In the genomic region with DNA sequence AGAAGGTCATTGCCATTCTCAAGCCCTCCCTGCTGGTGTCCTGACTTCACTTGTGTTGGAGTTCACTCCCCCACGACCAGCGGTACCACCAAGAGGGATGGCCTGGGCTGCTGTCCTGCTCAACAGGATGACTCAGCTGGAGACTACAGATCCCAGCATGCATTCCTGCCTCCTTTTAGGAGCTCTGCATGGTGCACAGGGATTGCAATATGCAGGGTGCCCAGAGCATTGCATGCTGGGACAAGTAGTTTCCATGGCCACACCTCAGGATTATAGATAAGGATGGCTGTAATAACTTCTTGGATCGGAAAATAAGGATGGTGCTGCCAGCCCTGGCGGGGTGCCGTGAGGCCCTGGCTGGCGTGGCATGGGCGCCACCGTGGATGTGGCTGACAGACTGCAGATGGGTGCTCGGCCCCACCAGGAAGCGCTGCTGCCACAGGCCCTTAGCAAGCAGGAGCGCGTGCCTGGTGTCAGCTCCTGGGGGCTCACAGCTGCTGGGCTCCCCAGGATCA, we compare ENCODE assay signal across 10 cellular contexts.
A peak's percentile ranks its signal among the peaks of the same experiment; 100 is the strongest.
DNase-seq lines count a peak whose midpoint lies in the region; ATAC-seq and TF ChIP-seq lines count a peak whose summit lies in the region.
"Had no signal": no experiment of that assay in that cellular context is flagged by ENCODE, and none has a peak within 500 bp of the region (broad histone marks: within the 10 kb centered on the region; RNA-seq: fewer than 3 reads in every experiment).

No MANE protein-coding gene starts in this region.

- H3K9me3 ChIP-seq in MM.1S (replicated peaks; ENCODE audit: insufficient read depth, low read length), result no peaks in the 10 kb centered on the region
- no peaks in the 10 kb centered on the region for H3K9me3 ChIP-seq in smooth muscle cell (replicated peaks; ENCODE audit: low read depth)
- H3K9me3 ChIP-seq: Peyer's patch had no signal

- H3F3A ChIP-seq in MM.1S (ENCODE audit: insufficient read depth, low read length) (no peaks in the 10 kb centered on the region), smooth muscle cell (ENCODE audit: low read depth) (no peaks in the 10 kb centered on the region)

- H3K4me1 ChIP-seq in MM.1S (ENCODE audit: low read length), result no peaks in the 10 kb centered on the region
- peaks cover 20% of the 10 kb centered on the region for H3K4me1 ChIP-seq in smooth muscle cell (ENCODE audit: low read depth)

- WGBS in smooth muscle cell (ENCODE audit: low lambda C conversion rate), result 93% methylated on average over 12 of the region's 12 CpGs

- H3K27ac ChIP-seq in MM.1S (ENCODE audit: low read length) (no peak overlapping the region), smooth muscle cell (ENCODE audit: low read depth) (no peak overlapping the region)
- H3K27ac ChIP-seq: Peyer's patch had no signal

- H3K4me3 ChIP-seq in astrocyte of the spinal cord (ENCODE audit: low read depth, low read length) (no peak overlapping the region), MM.1S (ENCODE audit: low read length) (no peak overlapping the region), smooth muscle cell (no peak overlapping the region)
- H3K4me3 ChIP-seq: Peyer's patch had no signal

- H3K4me2 ChIP-seq in MM.1S (ENCODE audit: low read depth, low read length) (no peak overlapping the region), smooth muscle cell (no peak overlapping the region)

- H3K36me3 ChIP-seq in MM.1S (replicated peaks; ENCODE audit: insufficient read depth, low read length), result no peaks in the 10 kb centered on the region
- no peaks in the 10 kb centered on the region for H3K36me3 ChIP-seq in smooth muscle cell (ENCODE audit: low read depth)

- TF ChIP-seq CTCF in astrocyte of the spinal cord (IDR thresholded peaks at IDR 0.05; ENCODE audit: low read depth, low read length) (no peak), MM.1S (IDR thresholded peaks at IDR 0.05; ENCODE audit: low read length) (no peak), smooth muscle cell (IDR thresholded peaks at IDR 0.05; ENCODE audit: borderline replicate concordance, insufficient read depth, poor library complexity, severe bottlenecking) (no peak)

- peaks cover 87% of the 10 kb centered on the region for H3K27me3 ChIP-seq in MM.1S (replicated peaks; ENCODE audit: insufficient read depth, low read length)
- no peaks in the 10 kb centered on the region for H3K27me3 ChIP-seq in smooth muscle cell (ENCODE audit: low read depth)
- H3K27me3 ChIP-seq: Peyer's patch had no signal

- H2AFZ ChIP-seq in MM.1S (ENCODE audit: low read length), result no peak overlapping the region
- no peak overlapping the region for H2AFZ ChIP-seq in smooth muscle cell (ENCODE audit: low read depth)

- H3K79me2 ChIP-seq in MM.1S (ENCODE audit: low read length) (no peaks in the 10 kb centered on the region), smooth muscle cell (ENCODE audit: low read depth) (no peaks in the 10 kb centered on the region)

- peak; percentile 86 for DNase-seq in AG08396 (ENCODE audit: low spot score)
- DNase-seq in HT-29 (ENCODE audit: low spot score), result peak; percentile 36
- DNase-seq in astrocyte of the spinal cord (ENCODE audit: low read depth, low spot score), result peak; percentile 49
- peak; percentile 73 for DNase-seq in islet precursor cell
- DNase-seq in NK-92 treated with Interleukin-12 subunit alpha and Interleukin-12 subunit beta, amount 100 ng/mL, for 24 hours (lab: John Stamatoyannopoulos, UW), result no peak
- no peak for DNase-seq in MM.1S
- DNase-seq in smooth muscle cell (lab: John Stamatoyannopoulos, UW; ENCODE audit: unreplicated experiment), result no peak
- DNase-seq: DMS153 had no signal

- ATAC-seq in GM19324 (IDR thresholded peaks at IDR 0.05; ENCODE audit: low FRiP score, unreplicated experiment), result no peak

- H3K9me2 ChIP-seq in MM.1S (replicated peaks; ENCODE audit: insufficient read depth, low read length), result no peaks in the 10 kb centered on the region

- in situ Hi-C loops in astrocyte of the spinal cord (cut with HindIII; ENCODE audit: low sequenced_read_pairs), result no loop called here

- H4K20me1 ChIP-seq in MM.1S (ENCODE audit: insufficient read depth, low read length), result no peaks in the 10 kb centered on the region; the same call in 1 of the 2 replicates
- no peaks in the 10 kb centered on the region for H4K20me1 ChIP-seq in smooth muscle cell (ENCODE audit: low read depth)

- H3K9ac ChIP-seq in MM.1S (ENCODE audit: low read length) (no peak overlapping the region), smooth muscle cell (ENCODE audit: low read depth) (no peak overlapping the region)

Comparison
In these comparisons a context has a peak if more than half of its experiments do, and no peak if none do; other contexts are left out.
1. DNase-seq: peak in AG08396 (single experiment), HT-29 (single experiment), astrocyte of the spinal cord (single experiment) and islet precursor cell (single experiment); none in NK-92 treated with Interleukin-12 subunit alpha and Interleukin-12 subunit beta, amount 100 ng/mL, for 24 hours (single experiment), MM.1S (single experiment) and smooth muscle cell (single experiment).